In the genomic region with DNA sequence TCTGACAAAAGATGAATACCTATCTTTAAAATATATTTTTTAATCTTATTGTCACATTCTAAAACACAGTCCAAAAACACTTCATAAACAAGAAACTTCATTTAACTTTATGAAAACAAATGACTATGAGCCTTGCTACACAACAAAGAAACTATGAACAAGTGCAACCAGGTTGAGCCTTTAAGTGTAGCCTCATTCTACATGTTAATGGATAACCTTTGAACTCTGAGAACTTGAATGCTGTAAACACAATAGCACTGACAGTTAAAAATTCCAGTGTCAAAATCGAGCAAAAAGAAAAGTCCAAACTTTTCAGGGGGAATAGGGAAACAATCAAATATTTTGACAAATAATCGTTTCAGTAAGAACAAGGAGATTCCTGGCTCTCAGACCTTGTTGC, we compare ENCODE assay signal across 9 cellular contexts. TPM values are rescaled to one million over a fixed set of nuclear protein-coding genes. Genes with fewer than 3 reads are reported as not detected.
DNase-seq lines count a peak whose midpoint lies in the region; ATAC-seq, FAIRE-seq and TF ChIP-seq lines count a peak whose summit lies in the region.
"Not testable (repeated sequence)": the region's sequence is repeated elsewhere in the genome, so short reads cannot be mapped to it uniquely, and the experiment has no call there.
"Had no signal": no experiment of that assay in that cellular context is flagged by ENCODE, and none has a peak within 500 bp of the region (broad histone marks: within the 10 kb centered on the region; RNA-seq: fewer than 3 reads in every experiment).

No MANE protein-coding gene starts in this region.

- not testable (repeated sequence) for BruUV-seq in HepG2 (replicated peaks; lab: Mats Ljungman, UMichigan)

- DNase-seq in H54 (ENCODE audit: insufficient read length, low spot score); LNCaP clone FGC (ENCODE audit: low read depth); RCC 7860 (ENCODE audit: low spot score); astrocyte (ENCODE audit: low read depth): not testable (repeated sequence)
- DNase-seq in HepG2 (ENCODE audit: low spot score) (peak; percentile 26), renal cortical epithelial cell (ENCODE audit: low read depth) (peak; percentile 43)

- H3K27ac ChIP-seq in astrocyte (ENCODE audit: low read depth, low read length) = not testable (repeated sequence)
- peak overlapping the region; percentile 46 for H3K27ac ChIP-seq in HepG2 (ENCODE audit: extremely low read length, insufficient read depth, low read length)

- intact Hi-C loops in HepG2 (cut with micrococcal nuclease; ENCODE audit: unreplicated experiment) = not testable (repeated sequence)

- H4K20me1 ChIP-seq in astrocyte (ENCODE audit: insufficient read depth, low read length); HepG2 (ENCODE audit: insufficient read depth, low read length): not testable (repeated sequence)

- not testable (repeated sequence) for H3K4me1 ChIP-seq in astrocyte (ENCODE audit: insufficient read depth, low read length)
- peaks cover 57% of the 10 kb centered on the region for H3K4me1 ChIP-seq in HepG2 (ENCODE audit: insufficient read depth, low read length)

- H3K27me3 ChIP-seq in astrocyte (ENCODE audit: insufficient read depth, low read length); HepG2 (ENCODE audit: control insufficient read depth in 1 of 2, insufficient read depth in 2 of 2, low read length in 2 of 2): not testable (repeated sequence)

- H3K79me2 ChIP-seq in astrocyte (ENCODE audit: insufficient read depth, low read length) = peaks cover 22% of the 10 kb centered on the region
- H3K79me2 ChIP-seq in HepG2 (ENCODE audit: insufficient read depth, low read length) = not testable (repeated sequence)

- CTCF ChIA-PET in HepG2 (lab: Yijun Ruan, JAX; ENCODE audit: low intra/inter-chr PET ratio, low total read pairs) = not testable (repeated sequence)

- H3K9me3 Mint-ChIP-seq in astrocyte (ENCODE audit: unreplicated experiment) = not testable (repeated sequence)

- TF ChIP-seq CTCF in LNCaP clone FGC (IDR thresholded peaks at IDR 0.05; ENCODE audit: control insufficient read depth, extremely low read depth, insufficient read depth); astrocyte (IDR thresholded peaks at IDR 0.05; ENCODE audit: insufficient read depth, low read depth, low read length); HepG2 (CRISPR knock-in tag; IDR thresholded peaks at IDR 0.05): not testable (repeated sequence)

- not testable (repeated sequence) for H3K9ac ChIP-seq in astrocyte (ENCODE audit: low read length)
- 0 out of 2 replicates have a peak overlapping the region, but pooled peaks have one; percentile 29 for H3K9ac ChIP-seq in HepG2 (ENCODE audit: insufficient read depth, low read depth, low read length)

- TF ChIP-seq RAD21 in HepG2 (CRISPR knock-in tag; IDR thresholded peaks at IDR 0.05) = not testable (repeated sequence)

- H3K4me1 Mint-ChIP-seq in astrocyte (ENCODE audit: low read depth, unreplicated experiment) = not testable (repeated sequence)

- not testable (repeated sequence) for H3K36me3 ChIP-seq in astrocyte (ENCODE audit: insufficient read depth, low read length); HepG2 (replicated peaks in 1 of 2; ENCODE audit: control insufficient read depth in 1 of 2, insufficient read depth in 2 of 2, low read length in 2 of 2)

- in situ Hi-C loops in HepG2 (cut with HindIII; ENCODE audit: extremely low pct_ligation_motif_present, low pct_unique_long_range_greater_than_20kb) = not testable (repeated sequence)

- FAIRE-seq in H54 (lab: Jason Lieb, UNC) = peak; percentile 57
- FAIRE-seq in RCC 7860 (lab: Jason Lieb, UNC) = peak; percentile 48
- FAIRE-seq in astrocyte (lab: Jason Lieb, UNC) = peak; percentile 45
- peak; percentile 58 for FAIRE-seq in endometrium (lab: Jason Lieb, UNC)
- FAIRE-seq in HepG2 (lab: Jason Lieb, UNC) = not testable (repeated sequence)

- 0% methylated on average over 2 of the region's 2 CpGs for WGBS in HepG2 (ENCODE audit: low lambda C conversion rate)

- not testable (repeated sequence) for TF ChIP-seq POLR2A in H54 (IDR thresholded peaks at IDR 0.05; ENCODE audit: low read depth, low read length); HepG2 (IDR thresholded peaks at IDR 0.05; ENCODE audit: insufficient read depth in 1 of 2, low read depth in 2 of 2, low read length in 2 of 2)

- H3K27me3 Mint-ChIP-seq in astrocyte (ENCODE audit: low read depth, unreplicated experiment) = not testable (repeated sequence)

- H3K4me3 ChIP-seq in LNCaP clone FGC (ENCODE audit: low read depth, low read length) (0 out of 2 replicates have a peak overlapping the region, but pooled peaks have one; percentile 21), HepG2 (replicated peaks in 1 of 3; ENCODE audit: insufficient read depth in 1 of 3, low read depth in 2 of 3, low read length in 3 of 3) (peak overlapping the region in 1 of 3 experiments; percentile 23; a peak in 1 of 6 replicates)
- H3K4me3 ChIP-seq in astrocyte (ENCODE audit: insufficient read depth, low read depth, low read length) = not testable (repeated sequence)

- not testable (repeated sequence) for H3K27ac Mint-ChIP-seq in astrocyte (ENCODE audit: unreplicated experiment)

- H3K4me2 ChIP-seq in astrocyte (ENCODE audit: low read length) = not testable (repeated sequence)
- H3K4me2 ChIP-seq in HepG2 (ENCODE audit: low read depth, low read length) = peak overlapping the region; percentile 84

- POLR2A ChIA-PET in HepG2 (lab: Yijun Ruan, JAX) = not testable (repeated sequence)

- not testable (repeated sequence) for H3K4me3 Mint-ChIP-seq in astrocyte (ENCODE audit: unreplicated experiment)

- not testable (repeated sequence) for ATAC-seq in HepG2

- H2AFZ ChIP-seq in astrocyte (ENCODE audit: low read depth, low read length); HepG2 (ENCODE audit: low read length): not testable (repeated sequence)

- not testable (repeated sequence) for H3K9me3 ChIP-seq in astrocyte (ENCODE audit: insufficient read depth, low read depth, low read length); HepG2 (ENCODE audit: low read length)

- not testable (repeated sequence) for H3K36me3 Mint-ChIP-seq in astrocyte (ENCODE audit: low read depth, unreplicated experiment)

- TF ChIP-seq EP300 in HepG2 (IDR thresholded peaks at IDR 0.05; ENCODE audit: low read depth in 2 of 2, low read length in 2 of 2); HepG2 (CRISPR knock-in tag; IDR thresholded peaks at IDR 0.05; ENCODE audit: borderline replicate concordance): not testable (repeated sequence)

TF ChIP-seq in HepG2, 621 proteins besides CTCF, POLR2A, EP300 and RAD21 (continues in another document):
- TF ChIP-seq, protein P1, sequence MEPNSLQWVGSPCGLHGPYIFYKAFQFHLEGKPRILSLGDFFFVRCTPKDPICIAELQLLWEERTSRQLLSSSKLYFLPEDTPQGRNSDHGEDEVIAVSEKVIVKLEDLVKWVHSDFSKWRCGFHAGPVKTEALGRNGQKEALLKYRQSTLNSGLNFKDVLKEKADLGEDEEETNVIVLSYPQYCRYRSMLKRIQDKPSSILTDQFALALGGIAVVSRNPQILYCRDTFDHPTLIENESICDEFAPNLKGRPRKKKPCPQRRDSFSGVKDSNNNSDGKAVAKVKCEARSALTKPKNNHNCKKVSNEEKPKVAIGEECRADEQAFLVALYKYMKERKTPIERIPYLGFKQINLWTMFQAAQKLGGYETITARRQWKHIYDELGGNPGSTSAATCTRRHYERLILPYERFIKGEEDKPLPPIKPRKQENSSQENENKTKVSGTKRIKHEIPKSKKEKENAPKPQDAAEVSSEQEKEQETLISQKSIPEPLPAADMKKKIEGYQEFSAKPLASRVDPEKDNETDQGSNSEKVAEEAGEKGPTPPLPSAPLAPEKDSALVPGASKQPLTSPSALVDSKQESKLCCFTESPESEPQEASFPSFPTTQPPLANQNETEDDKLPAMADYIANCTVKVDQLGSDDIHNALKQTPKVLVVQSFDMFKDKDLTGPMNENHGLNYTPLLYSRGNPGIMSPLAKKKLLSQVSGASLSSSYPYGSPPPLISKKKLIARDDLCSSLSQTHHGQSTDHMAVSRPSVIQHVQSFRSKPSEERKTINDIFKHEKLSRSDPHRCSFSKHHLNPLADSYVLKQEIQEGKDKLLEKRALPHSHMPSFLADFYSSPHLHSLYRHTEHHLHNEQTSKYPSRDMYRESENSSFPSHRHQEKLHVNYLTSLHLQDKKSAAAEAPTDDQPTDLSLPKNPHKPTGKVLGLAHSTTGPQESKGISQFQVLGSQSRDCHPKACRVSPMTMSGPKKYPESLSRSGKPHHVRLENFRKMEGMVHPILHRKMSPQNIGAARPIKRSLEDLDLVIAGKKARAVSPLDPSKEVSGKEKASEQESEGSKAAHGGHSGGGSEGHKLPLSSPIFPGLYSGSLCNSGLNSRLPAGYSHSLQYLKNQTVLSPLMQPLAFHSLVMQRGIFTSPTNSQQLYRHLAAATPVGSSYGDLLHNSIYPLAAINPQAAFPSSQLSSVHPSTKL (CRISPR knock-in tag; IDR thresholded peaks at IDR 0.05) = peak; percentile 16; the same call in 1 of the 2 replicates
- TF ChIP-seq SOX5 (CRISPR knock-in tag; IDR thresholded peaks at IDR 0.05; ENCODE audit: borderline replicate concordance) = peak; percentile 39; the same call in 1 of the 2 replicates

RNA-seq across cellular contexts. Expression of gene KCNJ4, which starts 54.7 kb away (rescaled TPM):
- 0.19 and 0.30 TPM in 2 replicates for total RNA-seq in astrocyte
- total RNA-seq in HepG2 (2016; rRNA removed; fragmentation: Illumina TruSeq; extraction: Trizol) = not detected in 2 replicates
- total RNA-seq in HepG2 (2016; cell fraction: cytosol; rRNA removed; fragmentation: Illumina TruSeq; extraction: Trizol; ENCODE audit: low read depth) = not detected in 2 replicates
- total RNA-seq in HepG2 (2016; cell fraction: insoluble cytoplasmic fraction; rRNA removed; fragmentation: Illumina TruSeq; extraction: Trizol) = not detected in 2 replicates
- not detected in 2 replicates for total RNA-seq in HepG2 (2016; cell fraction: membrane; rRNA removed; fragmentation: Illumina TruSeq; extraction: Trizol)
- not detected in 2 replicates for total RNA-seq in HepG2 (2016; cell fraction: nucleus; rRNA removed; fragmentation: Illumina TruSeq; extraction: Trizol)
- not detected in 2 replicates for polyA plus RNA-seq in HepG2 (2011; rRNA removed)
- 0.03 TPM in 1 of 2 replicates, not detected in the other for polyA plus RNA-seq in HepG2 (2011; cell fraction: cytosol; rRNA removed)
- not detected in 2 replicates for polyA plus RNA-seq in HepG2 (2011; cell fraction: nucleus; rRNA removed)
- not detected in 2 replicates for polyA plus RNA-seq in HepG2 (2012)
- not detected in 2 replicates for polyA plus RNA-seq in HepG2 (2016; cell fraction: cytosol; fragmentation: Illumina TruSeq; extraction: Trizol; ENCODE audit: low read depth)
- not detected in 2 replicates for polyA plus RNA-seq in HepG2 (2016; cell fraction: insoluble cytoplasmic fraction; fragmentation: Illumina TruSeq; extraction: Trizol; ENCODE audit: low read depth)
- polyA plus RNA-seq in HepG2 (2016; cell fraction: membrane; fragmentation: Illumina TruSeq; extraction: Trizol; ENCODE audit: low read depth) = not detected in 2 replicates
- polyA plus RNA-seq in HepG2 (2016; cell fraction: nucleus; fragmentation: Illumina TruSeq; extraction: Trizol; ENCODE audit: insufficient read depth, low read depth) = not detected in 2 replicates
- polyA minus RNA-seq in HepG2 (2011; rRNA and poly(A)+ RNA removed; ENCODE audit: low replicate concordance) = not detected in 2 replicates
- polyA minus RNA-seq in HepG2 (2011; cell fraction: cytosol; rRNA and poly(A)+ RNA removed) = not detected in 2 replicates
- polyA minus RNA-seq in HepG2 (2011; cell fraction: nucleus; rRNA and poly(A)+ RNA removed) = not detected in 2 replicates
- not detected in 2 replicates for total RNA-seq in renal cortical epithelial cell
- total RNA-seq: CD4-positive, alpha-beta memory T cell; LHCN-M2 had no signal
- polyA plus RNA-seq: CD4-positive, alpha-beta memory T cell had no signal
